23 cellular contexts compared by ENCODE assay signal in the genomic region with DNA sequence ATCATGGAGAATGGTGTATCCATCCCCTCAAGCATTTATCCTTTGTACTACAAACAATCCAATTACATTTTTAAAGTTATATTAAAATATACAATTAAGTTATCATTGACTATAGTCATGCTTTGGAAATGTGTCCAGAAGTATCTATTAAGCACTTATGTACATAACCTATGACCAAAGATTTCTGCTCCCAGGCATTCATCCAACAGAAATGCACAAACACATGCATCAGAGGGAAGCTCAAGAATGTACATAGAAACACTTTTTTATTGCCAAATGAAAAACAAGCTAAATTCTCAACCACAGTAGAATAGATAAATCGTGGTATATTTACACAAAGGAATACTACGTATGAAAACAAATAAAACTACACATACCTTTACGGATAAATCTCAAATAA.
DNase-seq lines count a peak whose midpoint lies in the region; ATAC-seq, FAIRE-seq and TF ChIP-seq lines count a peak whose summit lies in the region.
"Had no signal": no experiment of that assay in that cellular context is flagged by ENCODE, and none has a peak within 500 bp of the region (broad histone marks: within the 10 kb centered on the region; RNA-seq: fewer than 3 reads in every experiment).

No MANE protein-coding gene starts in this region.

- POLR2A ChIA-PET in HEK293 (lab: Yijun Ruan, JAX): no interaction called here

- DNase-seq in RWPE2 (ENCODE audit: low spot score) (no peak), epithelial cell of esophagus (ENCODE audit: low read depth) (peak; percentile 29), osteoblast (ENCODE audit: insufficient read length, low spot score, missing footprints) (no peak), upper lobe of left lung (no peak), frontal cortex (ENCODE audit: low spot score in 2 of 2) (no peak), NCI-H2107 (lab: John Stamatoyannopoulos, UW) (no peak)
- DNase-seq: activated CD4-positive, CD25-positive, alpha-beta regulatory T cell; activated CD8-positive, alpha-beta T cell treated with anti-CD3 and anti-CD28 coated beads for 36 hours; activated naive CD4-positive, alpha-beta T cell; activated T-cell treated with anti-CD3 and anti-CD28 coated beads, Interleukin-2, amount 50 U/mL, for 1 hour; Caco-2; heart left ventricle; immature natural killer cell; Karpas-422; NCI-H1417 treated with DMSO at 0.1 percent for 48 hours; NCI-H526 treated with DMSO at 0.1 percent for 48 hours; OCI-M1; thyroid gland had no signal

- peak; percentile 72 for ATAC-seq in RWPE2 (ENCODE audit: low read depth)
- no peak for ATAC-seq in upper lobe of left lung (ENCODE audit: low FRiP score in 2 of 2)
- ATAC-seq: activated CD8-positive, alpha-beta T cell treated with anti-CD3 and anti-CD28 coated beads for 36 hours; GM23338; heart left ventricle; stimulated activated memory B cell treated with anti-CD40 and anti-IgM and Interleukin-4, amounts not matched to agents 10 μg/mL and 1 μg/mL and 100 μg/mL, for 72 hours had no signal

- no peak overlapping the region for H2AFZ ChIP-seq in osteoblast (ENCODE audit: low read length)
- H2AFZ ChIP-seq: GM23338 had no signal

- H3K4me1 ChIP-seq in HEK293 (ENCODE audit: control insufficient read depth, insufficient read depth, low read length): no peaks in the 10 kb centered on the region
- peaks cover 3% of the 10 kb centered on the region for H3K4me1 ChIP-seq in RWPE2 (ENCODE audit: insufficient read depth, poor library complexity, severe bottlenecking)
- H3K4me1 ChIP-seq in osteoblast (ENCODE audit: insufficient read depth, low read length): peaks cover 7% of the 10 kb centered on the region
- no peaks in the 10 kb centered on the region for H3K4me1 ChIP-seq in upper lobe of left lung
- H3K4me1 ChIP-seq: Caco-2, heart left ventricle, thyroid gland had no signal

- H3K27me3 ChIP-seq in RWPE2 (ENCODE audit: insufficient read depth, poor library complexity, severe bottlenecking) (no peaks in the 10 kb centered on the region), osteoblast (ENCODE audit: insufficient read depth, low read length) (no peaks in the 10 kb centered on the region), upper lobe of left lung (no peaks in the 10 kb centered on the region)
- H3K27me3 ChIP-seq: heart left ventricle, thyroid gland had no signal

- WGBS in upper lobe of left lung, 2 donors: 73 to 83% methylated on average over 3 of the region's 3 CpGs

- H4K20me1 ChIP-seq in osteoblast (ENCODE audit: insufficient read depth, low read length): no peaks in the 10 kb centered on the region

- no peak for TF ChIP-seq CTCF in HEK293 (tag by site-specific recombination; IDR thresholded peaks at IDR 0.05)
- TF ChIP-seq CTCF in RWPE2 (IDR thresholded peaks at IDR 0.05; ENCODE audit: poor library complexity, severe bottlenecking): no peak
- TF ChIP-seq CTCF in epithelial cell of esophagus (IDR thresholded peaks at IDR 0.05; ENCODE audit: insufficient read depth, low read depth, low read length, missing control alignments): no peak
- no peak for TF ChIP-seq CTCF in osteoblast (IDR thresholded peaks at IDR 0.05; ENCODE audit: extremely low read depth, low read depth, low read length)
- TF ChIP-seq CTCF in upper lobe of left lung (IDR thresholded peaks at IDR 0.05): no peak

- H3K36me3 ChIP-seq in HEK293 (ENCODE audit: control insufficient read depth in 2 of 2, insufficient read depth in 1 of 2, low read length in 2 of 2) (no peaks in the 10 kb centered on the region), RWPE2 (ENCODE audit: low read depth) (no peaks in the 10 kb centered on the region), osteoblast (ENCODE audit: insufficient read depth, low read length) (no peaks in the 10 kb centered on the region), upper lobe of left lung (no peaks in the 10 kb centered on the region)
- H3K36me3 ChIP-seq: heart left ventricle, thyroid gland had no signal

- TF ChIP-seq EP300 in upper lobe of left lung (IDR thresholded peaks at IDR 0.05): no peak

- peak overlapping the region; percentile 58 for H3K4me2 ChIP-seq in osteoblast (ENCODE audit: insufficient read depth, low read length)
- H3K4me2 ChIP-seq: GM23338 had no signal

- FAIRE-seq in frontal cortex (lab: Jason Lieb, UNC): no peak
- FAIRE-seq: HTR-8/SVneo had no signal

- H3K4me3 ChIP-seq in HEK293 (ENCODE audit: low read depth, low read length) (no peak overlapping the region), RWPE2 (ENCODE audit: severe bottlenecking) (no peak overlapping the region), epithelial cell of esophagus (ENCODE audit: low read length) (no peak overlapping the region), osteoblast (ENCODE audit: insufficient read depth, low read length) (no peak overlapping the region), upper lobe of left lung (no peak overlapping the region)
- H3K4me3 ChIP-seq: coronary artery, GM23338, heart left ventricle, thyroid gland had no signal

- H3K27ac ChIP-seq in HEK293 (ENCODE audit: extremely low read depth, low read depth, low read length): no peak overlapping the region
- H3K27ac ChIP-seq in RWPE2 (ENCODE audit: poor library complexity, severe bottlenecking): no peak overlapping the region
- no peak overlapping the region for H3K27ac ChIP-seq in osteoblast (ENCODE audit: low read depth, low read length)
- no peak overlapping the region for H3K27ac ChIP-seq in upper lobe of left lung
- H3K27ac ChIP-seq: coronary artery, heart left ventricle, thyroid gland had no signal

- CTCF ChIA-PET in HEK293 (lab: Yijun Ruan, JAX): interaction anchor here (0.6 kb wide), 1 partner anchor 9 kb away, joined by 3 read pairs; no protein-coding TSS in a partner anchor

- no peak for TF ChIP-seq POLR2A in upper lobe of left lung (IDR thresholded peaks at IDR 0.05)

- H3K79me2 ChIP-seq in osteoblast (ENCODE audit: insufficient read depth, low read length): no peaks in the 10 kb centered on the region

- H3K9me3 ChIP-seq in HEK293 (ENCODE audit: control insufficient read depth, insufficient read depth, low read depth, low read length) (no peaks in the 10 kb centered on the region), RWPE2 (ENCODE audit: severe bottlenecking) (no peaks in the 10 kb centered on the region), osteoblast (ENCODE audit: low read depth, low read length) (no peaks in the 10 kb centered on the region), upper lobe of left lung (no peaks in the 10 kb centered on the region)
- H3K9me3 ChIP-seq: thyroid gland had no signal

TF ChIP-seq in HEK293, 187 proteins besides CTCF, POLR2A, EP300 and RAD21:
- TF ChIP-seq, protein P1, sequence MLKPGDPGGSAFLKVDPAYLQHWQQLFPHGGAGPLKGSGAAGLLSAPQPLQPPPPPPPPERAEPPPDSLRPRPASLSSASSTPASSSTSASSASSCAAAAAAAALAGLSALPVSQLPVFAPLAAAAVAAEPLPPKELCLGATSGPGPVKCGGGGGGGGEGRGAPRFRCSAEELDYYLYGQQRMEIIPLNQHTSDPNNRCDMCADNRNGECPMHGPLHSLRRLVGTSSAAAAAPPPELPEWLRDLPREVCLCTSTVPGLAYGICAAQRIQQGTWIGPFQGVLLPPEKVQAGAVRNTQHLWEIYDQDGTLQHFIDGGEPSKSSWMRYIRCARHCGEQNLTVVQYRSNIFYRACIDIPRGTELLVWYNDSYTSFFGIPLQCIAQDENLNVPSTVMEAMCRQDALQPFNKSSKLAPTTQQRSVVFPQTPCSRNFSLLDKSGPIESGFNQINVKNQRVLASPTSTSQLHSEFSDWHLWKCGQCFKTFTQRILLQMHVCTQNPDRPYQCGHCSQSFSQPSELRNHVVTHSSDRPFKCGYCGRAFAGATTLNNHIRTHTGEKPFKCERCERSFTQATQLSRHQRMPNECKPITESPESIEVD (tag by site-specific recombination; IDR thresholded peaks at IDR 0.05): peak; percentile 18; the same call in 1 of the 2 replicates
- TF ChIP-seq ZNF335 (tag by site-specific recombination; conservative IDR thresholded peaks at IDR 0.05): no peak
- TF ChIP-seq, protein P2, sequence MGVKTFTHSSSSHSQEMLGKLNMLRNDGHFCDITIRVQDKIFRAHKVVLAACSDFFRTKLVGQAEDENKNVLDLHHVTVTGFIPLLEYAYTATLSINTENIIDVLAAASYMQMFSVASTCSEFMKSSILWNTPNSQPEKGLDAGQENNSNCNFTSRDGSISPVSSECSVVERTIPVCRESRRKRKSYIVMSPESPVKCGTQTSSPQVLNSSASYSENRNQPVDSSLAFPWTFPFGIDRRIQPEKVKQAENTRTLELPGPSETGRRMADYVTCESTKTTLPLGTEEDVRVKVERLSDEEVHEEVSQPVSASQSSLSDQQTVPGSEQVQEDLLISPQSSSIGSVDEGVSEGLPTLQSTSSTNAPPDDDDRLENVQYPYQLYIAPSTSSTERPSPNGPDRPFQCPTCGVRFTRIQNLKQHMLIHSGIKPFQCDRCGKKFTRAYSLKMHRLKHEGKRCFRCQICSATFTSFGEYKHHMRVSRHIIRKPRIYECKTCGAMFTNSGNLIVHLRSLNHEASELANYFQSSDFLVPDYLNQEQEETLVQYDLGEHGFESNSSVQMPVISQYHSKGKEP (tag by site-specific recombination; IDR thresholded peaks at IDR 0.05): peak; percentile 75
TF ChIP-seq in HEK293: peak in this region for 2.
